In the genomic region with DNA sequence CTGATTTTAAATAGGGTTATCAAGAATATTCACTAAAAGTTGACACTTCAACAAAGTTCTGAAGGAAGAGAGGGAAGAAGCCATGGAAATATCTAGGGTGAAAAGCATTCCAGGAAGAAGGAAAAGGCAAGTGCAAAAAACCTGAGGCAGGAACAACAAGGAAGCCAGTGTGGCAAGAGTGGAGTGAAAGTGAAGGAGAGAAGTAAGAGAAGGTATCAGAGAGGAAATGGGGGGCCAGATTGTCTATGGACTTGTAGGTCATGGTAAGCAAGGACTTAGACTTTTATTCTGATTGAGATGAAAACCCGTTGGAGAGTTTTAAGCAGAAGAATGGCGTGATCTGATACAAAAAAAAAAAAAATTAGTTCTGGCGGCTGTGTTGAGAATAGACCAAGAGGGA, we compare ENCODE assay signal across 1 cellular context.
TF ChIP-seq lines count a peak whose summit lies in the region.

No MANE protein-coding gene starts in this region.

TF ChIP-seq in SK-N-SH, 30 proteins besides CTCF, POLR2A, EP300 and RAD21:
- TF ChIP-seq, protein P1, sequence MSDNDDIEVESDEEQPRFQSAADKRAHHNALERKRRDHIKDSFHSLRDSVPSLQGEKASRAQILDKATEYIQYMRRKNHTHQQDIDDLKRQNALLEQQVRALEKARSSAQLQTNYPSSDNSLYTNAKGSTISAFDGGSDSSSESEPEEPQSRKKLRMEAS (IDR thresholded peaks at IDR 0.05; ENCODE audit: low read depth) = no peak
- no peak for TF ChIP-seq TAF1 (IDR thresholded peaks at IDR 0.05; ENCODE audit: borderline replicate concordance, low read depth, low read length)
- TF ChIP-seq FOXM1 (IDR thresholded peaks at IDR 0.05; ENCODE audit: low read depth) = no peak
- TF ChIP-seq MXI1 (IDR thresholded peaks at IDR 0.05; ENCODE audit: low read depth, low read length) = no peak
- TF ChIP-seq EZH2phosphoT487 (IDR thresholded peaks at IDR 0.05; ENCODE audit: borderline replicate concordance, low read depth) = no peak
- TF ChIP-seq RCOR1 (IDR thresholded peaks at IDR 0.05; ENCODE audit: low read length) = no peak
- no peak for TF ChIP-seq ELF1 (IDR thresholded peaks at IDR 0.05)
- no peak for TF ChIP-seq FOXJ3 (CRISPR knock-in tag; IDR thresholded peaks at IDR 0.05)
- no peak for TF ChIP-seq MEF2A (IDR thresholded peaks at IDR 0.05; ENCODE audit: borderline replicate concordance, low read depth)
- TF ChIP-seq GATA2 (CRISPR knock-in tag; IDR thresholded peaks at IDR 0.05) = no peak
- no peak for TF ChIP-seq SMC3 (IDR thresholded peaks at IDR 0.05; ENCODE audit: low read depth, low read length)
- no peak for TF ChIP-seq NRF1 (IDR thresholded peaks at IDR 0.05; ENCODE audit: low read depth, low read length)
- TF ChIP-seq RXRA (IDR thresholded peaks at IDR 0.05; ENCODE audit: borderline replicate concordance, low read depth) = no peak
- no peak for TF ChIP-seq GABPA (IDR thresholded peaks at IDR 0.05; ENCODE audit: low read depth)
- TF ChIP-seq, protein P2, sequence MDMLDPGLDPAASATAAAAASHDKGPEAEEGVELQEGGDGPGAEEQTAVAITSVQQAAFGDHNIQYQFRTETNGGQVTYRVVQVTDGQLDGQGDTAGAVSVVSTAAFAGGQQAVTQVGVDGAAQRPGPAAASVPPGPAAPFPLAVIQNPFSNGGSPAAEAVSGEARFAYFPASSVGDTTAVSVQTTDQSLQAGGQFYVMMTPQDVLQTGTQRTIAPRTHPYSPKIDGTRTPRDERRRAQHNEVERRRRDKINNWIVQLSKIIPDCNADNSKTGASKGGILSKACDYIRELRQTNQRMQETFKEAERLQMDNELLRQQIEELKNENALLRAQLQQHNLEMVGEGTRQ (IDR thresholded peaks at IDR 0.05; ENCODE audit: borderline replicate concordance, low read depth, low read length) = no peak
